In the genomic region with DNA sequence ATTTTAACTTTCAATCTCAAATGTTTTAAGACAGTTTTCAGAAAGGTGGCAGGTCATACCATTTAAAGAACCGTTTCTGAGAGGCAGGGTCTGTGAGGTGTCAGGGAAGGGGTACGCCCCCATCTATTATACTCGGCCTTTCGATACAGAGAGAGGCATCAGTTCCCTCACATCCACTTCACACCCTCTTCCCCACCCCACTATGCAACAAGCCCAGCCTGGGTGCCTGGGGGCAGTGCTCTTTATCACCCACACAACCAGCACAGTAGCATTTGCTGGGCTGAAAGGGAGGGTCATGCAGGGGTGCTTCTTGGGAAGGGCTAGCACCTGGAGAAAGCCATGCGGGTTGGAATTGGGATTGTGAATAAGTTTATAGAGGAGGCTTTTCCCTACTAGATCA, we compare ENCODE assay signal across 20 cellular contexts. TPM values are rescaled to one million over a fixed set of nuclear protein-coding genes. Genes with fewer than 3 reads are reported as not detected.
DNase-seq lines count a peak whose midpoint lies in the region; ATAC-seq, FAIRE-seq and TF ChIP-seq lines count a peak whose summit lies in the region.
"Had no signal": no experiment of that assay in that cellular context is flagged by ENCODE, and none has a peak within 500 bp of the region (broad histone marks: within the 10 kb centered on the region; RNA-seq: fewer than 3 reads in every experiment).

No MANE protein-coding gene starts in this region.

- H3K36me3 Mint-ChIP-seq in MCF 10A (ENCODE audit: insufficient read depth, unreplicated experiment) = no peaks in the 10 kb centered on the region
- H3K36me3 Mint-ChIP-seq: activated CD8-positive, alpha-beta memory T cell treated with anti-CD3 and anti-CD28 coated beads, Interleukin-2, amount 10 ng/mL, durations not matched to agents 7 days and 5 days; T-cell had no signal

- no peak for TF ChIP-seq POLR2A in upper lobe of left lung (IDR thresholded peaks at IDR 0.05)

- no peak overlapping the region for H3K4me3 Mint-ChIP-seq in MCF 10A (ENCODE audit: unreplicated experiment)
- H3K4me3 Mint-ChIP-seq: activated CD8-positive, alpha-beta memory T cell treated with anti-CD3 and anti-CD28 coated beads, Interleukin-2, amount 10 ng/mL, durations not matched to agents 7 days and 5 days; activated naive CD4-positive, alpha-beta T cell treated with anti-CD3 and anti-CD28 coated beads for 36 hours; dendritic cell treated with granulocyte-macrophage colony-stimulating factor and Interleukin-4, amounts not matched to agents 40 ng/mL and 50 ng/mL, for 4 days; stimulated activated naive CD8-positive, alpha-beta T cell treated with anti-CD3 and anti-CD28 coated beads, Interleukin-15, amount 100 ng/mL, for 72 hours; T-cell had no signal

- TF ChIP-seq CTCF in GM12865 (IDR thresholded peaks at IDR 0.05; ENCODE audit: insufficient read depth, low read depth, low read length, missing control alignments) (no peak), upper lobe of left lung (IDR thresholded peaks at IDR 0.05) (no peak), MCF 10A (IDR thresholded peaks at IDR 0.05; ENCODE audit: unreplicated experiment) (no peak)

- peak; percentile 2 for DNase-seq in GM12865 (ENCODE audit: low read depth)
- DNase-seq in upper lobe of left lung = no peak
- DNase-seq in MCF 10A (ENCODE audit: unreplicated experiment) = no peak
- DNase-seq in GM19239 (ENCODE audit: insufficient read length, low spot score) = no peak
- DNase-seq in GF-D8 (lab: John Stamatoyannopoulos, UW) = no peak
- DNase-seq: activated CD4-positive, CD25-positive, alpha-beta regulatory T cell; activated CD8-positive, alpha-beta memory T cell treated with anti-CD3 and anti-CD28 coated beads, Interleukin-2, amount 10 ng/mL, durations not matched to agents 7 days and 5 days; activated naive CD4-positive, alpha-beta T cell treated with anti-CD3 and anti-CD28 coated beads for 36 hours; NCI-H187 treated with DMSO at 0.1 percent for 48 hours; NCI-H526 treated with DMSO at 0.1 percent for 48 hours; pancreas; Peyer's patch; small intestine; stimulated activated naive CD8-positive, alpha-beta T cell treated with anti-CD3 and anti-CD28 coated beads, Interleukin-15, amount 100 ng/mL, for 72 hours; T-cell had no signal

- no peaks in the 10 kb centered on the region for H3K4me1 ChIP-seq in upper lobe of left lung
- H3K4me1 ChIP-seq: A549, pancreas, Peyer's patch had no signal

- no peak for TF ChIP-seq EP300 in upper lobe of left lung (IDR thresholded peaks at IDR 0.05)

- no peaks in the 10 kb centered on the region for H3K4me1 Mint-ChIP-seq in MCF 10A (ENCODE audit: insufficient read depth, unreplicated experiment)
- H3K4me1 Mint-ChIP-seq: activated CD8-positive, alpha-beta memory T cell treated with anti-CD3 and anti-CD28 coated beads, Interleukin-2, amount 10 ng/mL, durations not matched to agents 7 days and 5 days; stimulated activated naive CD8-positive, alpha-beta T cell treated with anti-CD3 and anti-CD28 coated beads, Interleukin-15, amount 100 ng/mL, for 72 hours; T-cell had no signal

- intact Hi-C loops in MCF 10A (cut with micrococcal nuclease) = no loop called here

- H3K9me3 Mint-ChIP-seq in MCF 10A (ENCODE audit: unreplicated experiment) = no peaks in the 10 kb centered on the region
- H3K9me3 Mint-ChIP-seq: activated naive CD4-positive, alpha-beta T cell treated with anti-CD3 and anti-CD28 coated beads for 36 hours; stimulated activated naive CD8-positive, alpha-beta T cell treated with anti-CD3 and anti-CD28 coated beads, Interleukin-15, amount 100 ng/mL, for 72 hours; T-cell had no signal

- H3K4me3 ChIP-seq in GM12865 (ENCODE audit: low read depth, low read length) = no peak overlapping the region
- H3K4me3 ChIP-seq in upper lobe of left lung = no peak overlapping the region
- H3K4me3 ChIP-seq: A549, pancreas, Peyer's patch had no signal

- H3K27me3 Mint-ChIP-seq in MCF 10A (ENCODE audit: insufficient read depth, unreplicated experiment) = no peaks in the 10 kb centered on the region
- H3K27me3 Mint-ChIP-seq: dendritic cell treated with granulocyte-macrophage colony-stimulating factor and Interleukin-4, amounts not matched to agents 40 ng/mL and 50 ng/mL, for 4 days had no signal

- POLR2A ChIA-PET in MCF 10A (lab: Yijun Ruan, JAX) = interaction anchor here (0.8 kb wide), 1 partner anchor 55 kb away, joined by 3 read pairs; no protein-coding TSS in a partner anchor

- WGBS in upper lobe of left lung, 2 donors = 88 to 92% methylated on average over 5 of the region's 5 CpGs

- no peak for FAIRE-seq in GM19239 (lab: Jason Lieb, UNC)
- FAIRE-seq: A549, pancreas, small intestine had no signal

- H3K27ac ChIP-seq in upper lobe of left lung = no peak overlapping the region
- H3K27ac ChIP-seq: A549, pancreas, Peyer's patch had no signal

- ATAC-seq in GM19395 (IDR thresholded peaks at IDR 0.05; ENCODE audit: unreplicated experiment) (peak; percentile 38), HG02571 (IDR thresholded peaks at IDR 0.05; ENCODE audit: unreplicated experiment) (peak; percentile 21), HG03175 (IDR thresholded peaks at IDR 0.05; ENCODE audit: unreplicated experiment) (peak; percentile 28), upper lobe of left lung (ENCODE audit: low FRiP score in 2 of 2) (no peak)
- ATAC-seq: A549; activated CD8-positive, alpha-beta memory T cell treated with anti-CD3 and anti-CD28 coated beads, Interleukin-2, amount 10 ng/mL, durations not matched to agents 7 days and 5 days; T-cell had no signal

- CTCF ChIA-PET in MCF 10A (lab: Yijun Ruan, JAX) = interaction anchor here (1.1 kb wide), 1 partner anchor 47 kb away, joined by 4 read pairs; no protein-coding TSS in a partner anchor

- no peak overlapping the region for H3K27ac Mint-ChIP-seq in MCF 10A (ENCODE audit: low read depth, unreplicated experiment)
- H3K27ac Mint-ChIP-seq: activated CD8-positive, alpha-beta memory T cell treated with anti-CD3 and anti-CD28 coated beads, Interleukin-2, amount 10 ng/mL, durations not matched to agents 7 days and 5 days; activated naive CD4-positive, alpha-beta T cell treated with anti-CD3 and anti-CD28 coated beads for 36 hours; dendritic cell treated with granulocyte-macrophage colony-stimulating factor and Interleukin-4, amounts not matched to agents 40 ng/mL and 50 ng/mL, for 4 days; stimulated activated naive CD8-positive, alpha-beta T cell treated with anti-CD3 and anti-CD28 coated beads, Interleukin-15, amount 100 ng/mL, for 72 hours; T-cell had no signal

- no TSS peak for BruUV-seq in MCF 10A (replicated peaks; lab: Mats Ljungman, UMichigan)

- H3K36me3 ChIP-seq in upper lobe of left lung = no peaks in the 10 kb centered on the region
- H3K36me3 ChIP-seq: pancreas, Peyer's patch had no signal

- no peaks in the 10 kb centered on the region for H3K27me3 ChIP-seq in upper lobe of left lung
- H3K27me3 ChIP-seq: pancreas, Peyer's patch had no signal

- no peaks in the 10 kb centered on the region for H3K9me3 ChIP-seq in upper lobe of left lung
- H3K9me3 ChIP-seq: A549, pancreas, Peyer's patch had no signal

RNA-seq across cellular contexts. Expression of gene KCNMB2, which starts 56.0 kb away (rescaled TPM):
- 1 to 10 TPM in 2 of 6 donors, under 1 TPM in 1, not detected in 3; 0.51 to 3.0 (median 1.1) TPM for total RNA-seq in upper lobe of left lung
- not detected in 2 replicates for total RNA-seq in MCF 10A (2022)
- total RNA-seq: activated CD8-positive, alpha-beta memory T cell treated with anti-CD3 and anti-CD28 coated beads, Interleukin-2, amount 10 ng/mL, durations not matched to agents 7 days and 5 days; activated naive CD4-positive, alpha-beta T cell treated with anti-CD3 and anti-CD28 coated beads for 36 hours; Peyer's patch; T-cell had no signal

Comparison
In these comparisons a context has a peak if more than half of its experiments do, and no peak if none do; other contexts are left out.
1. ATAC-seq: peak in GM19395 (single experiment), HG02571 (single experiment) and HG03175 (single experiment); none in upper lobe of left lung (0 of 2).